ENCODE assay signal across 1 cellular context in the genomic region with DNA sequence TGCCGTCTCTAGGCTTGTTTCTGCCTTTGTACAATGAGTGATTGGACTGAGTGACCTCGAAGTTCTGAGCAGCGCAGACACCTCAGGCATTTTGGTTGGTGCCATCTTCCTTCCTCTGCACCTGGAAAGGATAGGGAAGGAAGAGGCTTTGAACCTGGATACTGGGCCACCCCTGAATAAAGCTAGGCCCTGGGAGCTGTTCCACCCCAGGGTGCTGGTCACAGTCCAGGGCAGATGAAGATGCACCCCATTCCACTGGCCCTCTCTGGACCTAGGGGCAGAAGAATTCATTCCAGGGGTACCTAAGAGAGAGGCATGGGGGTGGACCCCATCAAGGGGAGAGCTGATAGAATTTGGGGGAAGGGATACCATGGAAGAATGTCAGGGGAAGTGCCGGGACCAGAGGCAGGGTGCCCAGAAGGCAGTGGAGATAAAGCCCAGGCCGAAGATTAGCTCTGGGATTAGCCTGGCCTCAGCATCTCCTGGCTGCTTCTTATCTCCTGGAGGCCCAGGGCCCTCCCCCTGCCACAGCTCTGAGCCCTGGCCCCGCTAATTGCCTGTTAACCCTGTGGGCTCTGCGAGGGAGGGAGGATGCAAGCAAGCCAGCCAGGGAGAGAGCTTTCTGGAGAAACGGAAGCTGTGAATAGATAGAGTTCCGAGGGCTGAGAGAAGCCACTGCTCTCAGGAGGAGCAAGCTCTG.
TF ChIP-seq lines count a peak whose summit lies in the region.

No MANE protein-coding gene starts in this region.

TF ChIP-seq in K562, 482 proteins besides CTCF, POLR2A, EP300 and RAD21 (continued from another document and continues in another):
- TF ChIP-seq, protein P1, sequence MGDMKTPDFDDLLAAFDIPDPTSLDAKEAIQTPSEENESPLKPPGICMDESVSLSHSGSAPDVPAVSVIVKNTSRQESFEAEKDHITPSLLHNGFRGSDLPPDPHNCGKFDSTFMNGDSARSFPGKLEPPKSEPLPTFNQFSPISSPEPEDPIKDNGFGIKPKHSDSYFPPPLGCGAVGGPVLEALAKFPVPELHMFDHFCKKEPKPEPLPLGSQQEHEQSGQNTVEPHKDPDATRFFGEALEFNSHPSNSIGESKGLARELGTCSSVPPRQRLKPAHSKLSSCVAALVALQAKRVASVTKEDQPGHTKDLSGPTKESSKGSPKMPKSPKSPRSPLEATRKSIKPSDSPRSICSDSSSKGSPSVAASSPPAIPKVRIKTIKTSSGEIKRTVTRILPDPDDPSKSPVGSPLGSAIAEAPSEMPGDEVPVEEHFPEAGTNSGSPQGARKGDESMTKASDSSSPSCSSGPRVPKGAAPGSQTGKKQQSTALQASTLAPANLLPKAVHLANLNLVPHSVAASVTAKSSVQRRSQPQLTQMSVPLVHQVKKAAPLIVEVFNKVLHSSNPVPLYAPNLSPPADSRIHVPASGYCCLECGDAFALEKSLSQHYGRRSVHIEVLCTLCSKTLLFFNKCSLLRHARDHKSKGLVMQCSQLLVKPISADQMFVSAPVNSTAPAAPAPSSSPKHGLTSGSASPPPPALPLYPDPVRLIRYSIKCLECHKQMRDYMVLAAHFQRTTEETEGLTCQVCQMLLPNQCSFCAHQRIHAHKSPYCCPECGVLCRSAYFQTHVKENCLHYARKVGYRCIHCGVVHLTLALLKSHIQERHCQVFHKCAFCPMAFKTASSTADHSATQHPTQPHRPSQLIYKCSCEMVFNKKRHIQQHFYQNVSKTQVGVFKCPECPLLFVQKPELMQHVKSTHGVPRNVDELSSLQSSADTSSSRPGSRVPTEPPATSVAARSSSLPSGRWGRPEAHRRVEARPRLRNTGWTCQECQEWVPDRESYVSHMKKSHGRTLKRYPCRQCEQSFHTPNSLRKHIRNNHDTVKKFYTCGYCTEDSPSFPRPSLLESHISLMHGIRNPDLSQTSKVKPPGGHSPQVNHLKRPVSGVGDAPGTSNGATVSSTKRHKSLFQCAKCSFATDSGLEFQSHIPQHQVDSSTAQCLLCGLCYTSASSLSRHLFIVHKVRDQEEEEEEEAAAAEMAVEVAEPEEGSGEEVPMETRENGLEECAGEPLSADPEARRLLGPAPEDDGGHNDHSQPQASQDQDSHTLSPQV (IDR thresholded peaks at IDR 0.05), result peak; percentile 70
- TF ChIP-seq ZFP30 (CRISPR knock-in tag; IDR thresholded peaks at IDR 0.05; ENCODE audit: borderline replicate concordance), result no peak
- TF ChIP-seq MED1 (CRISPR knock-in tag; IDR thresholded peaks at IDR 0.05; ENCODE audit: borderline replicate concordance), result no peak
- TF ChIP-seq ZKSCAN3 (CRISPR knock-in tag; IDR thresholded peaks at IDR 0.05), result no peak
- TF ChIP-seq NFE2 (IDR thresholded peaks at IDR 0.05; ENCODE audit: low read depth), result peak; percentile 38; the same call in 1 of the 2 replicates
- 0 out of 2 replicates have a peak, but pooled peaks have one; percentile 10 for TF ChIP-seq ZNF239 (CRISPR knock-in tag; IDR thresholded peaks at IDR 0.05)
- TF ChIP-seq ELF4 (CRISPR knock-in tag; IDR thresholded peaks at IDR 0.05), result no peak
- TF ChIP-seq, protein P2, sequence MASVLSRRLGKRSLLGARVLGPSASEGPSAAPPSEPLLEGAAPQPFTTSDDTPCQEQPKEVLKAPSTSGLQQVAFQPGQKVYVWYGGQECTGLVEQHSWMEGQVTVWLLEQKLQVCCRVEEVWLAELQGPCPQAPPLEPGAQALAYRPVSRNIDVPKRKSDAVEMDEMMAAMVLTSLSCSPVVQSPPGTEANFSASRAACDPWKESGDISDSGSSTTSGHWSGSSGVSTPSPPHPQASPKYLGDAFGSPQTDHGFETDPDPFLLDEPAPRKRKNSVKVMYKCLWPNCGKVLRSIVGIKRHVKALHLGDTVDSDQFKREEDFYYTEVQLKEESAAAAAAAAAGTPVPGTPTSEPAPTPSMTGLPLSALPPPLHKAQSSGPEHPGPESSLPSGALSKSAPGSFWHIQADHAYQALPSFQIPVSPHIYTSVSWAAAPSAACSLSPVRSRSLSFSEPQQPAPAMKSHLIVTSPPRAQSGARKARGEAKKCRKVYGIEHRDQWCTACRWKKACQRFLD (CRISPR knock-in tag; IDR thresholded peaks at IDR 0.05), result peak; percentile 81
- peak; percentile 99 for TF ChIP-seq HMGN3 (IDR thresholded peaks at IDR 0.05; ENCODE audit: borderline replicate concordance, extremely low read depth, insufficient read length, low read depth, low read length)
- peak; percentile 74; the same call in 1 of the 2 replicates for TF ChIP-seq GATA2 (CRISPR knock-in tag; IDR thresholded peaks at IDR 0.05)
- TF ChIP-seq TEAD4 (IDR thresholded peaks at IDR 0.05; ENCODE audit: low read length), result peak; percentile 94
- TF ChIP-seq TEAD4 (CRISPR knock-in tag; IDR thresholded peaks at IDR 0.05; ENCODE audit: borderline replicate concordance), result no peak
- TF ChIP-seq SUPT5H (IDR thresholded peaks at IDR 0.05), result no peak
- peak; percentile 57; the same call in 1 of the 2 replicates for TF ChIP-seq ETV5 (CRISPR knock-in tag; IDR thresholded peaks at IDR 0.05; ENCODE audit: low read depth)
- peak; percentile 58; the same call in 1 of the 2 replicates for TF ChIP-seq ZKSCAN8 (CRISPR knock-in tag; IDR thresholded peaks at IDR 0.05)
- TF ChIP-seq ZNF644 (tag; IDR thresholded peaks at IDR 0.05; ENCODE audit: low read depth), result 0 out of 2 replicates have a peak, but pooled peaks have one; percentile 63
- peak; percentile 80 for TF ChIP-seq NFIC (IDR thresholded peaks at IDR 0.05)
- peak in 1 of 2 experiments; percentile 51; a peak in 2 of 4 replicates for TF ChIP-seq TEAD1 (CRISPR knock-in tag; IDR thresholded peaks at IDR 0.05)
- peak; percentile 89 for TF ChIP-seq TAL1 (IDR thresholded peaks at IDR 0.05)
- peak; percentile 91 for TF ChIP-seq CBFA2T2 (conservative IDR thresholded peaks at IDR 0.05)
- 0 out of 2 replicates have a peak, but pooled peaks have one; percentile 29 for TF ChIP-seq ZNF431 (CRISPR knock-in tag; IDR thresholded peaks at IDR 0.05)
- TF ChIP-seq DPF2 (IDR thresholded peaks at IDR 0.05), result peak; percentile 95
- peak; percentile 60 to 69; a peak in 2 of 4 replicates for TF ChIP-seq HDAC1 (IDR thresholded peaks at IDR 0.05)
- TF ChIP-seq, protein P3, sequence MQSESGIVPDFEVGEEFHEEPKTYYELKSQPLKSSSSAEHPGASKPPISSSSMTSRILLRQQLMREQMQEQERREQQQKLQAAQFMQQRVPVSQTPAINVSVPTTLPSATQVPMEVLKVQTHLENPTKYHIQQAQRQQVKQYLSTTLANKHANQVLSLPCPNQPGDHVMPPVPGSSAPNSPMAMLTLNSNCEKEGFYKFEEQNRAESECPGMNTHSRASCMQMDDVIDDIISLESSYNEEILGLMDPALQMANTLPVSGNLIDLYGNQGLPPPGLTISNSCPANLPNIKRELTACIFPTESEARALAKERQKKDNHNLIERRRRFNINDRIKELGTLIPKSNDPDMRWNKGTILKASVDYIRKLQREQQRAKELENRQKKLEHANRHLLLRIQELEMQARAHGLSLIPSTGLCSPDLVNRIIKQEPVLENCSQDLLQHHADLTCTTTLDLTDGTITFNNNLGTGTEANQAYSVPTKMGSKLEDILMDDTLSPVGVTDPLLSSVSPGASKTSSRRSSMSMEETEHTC (IDR thresholded peaks at IDR 0.05), result 0 out of 2 replicates have a peak, but pooled peaks have one; percentile 35
- TF ChIP-seq, protein P4, sequence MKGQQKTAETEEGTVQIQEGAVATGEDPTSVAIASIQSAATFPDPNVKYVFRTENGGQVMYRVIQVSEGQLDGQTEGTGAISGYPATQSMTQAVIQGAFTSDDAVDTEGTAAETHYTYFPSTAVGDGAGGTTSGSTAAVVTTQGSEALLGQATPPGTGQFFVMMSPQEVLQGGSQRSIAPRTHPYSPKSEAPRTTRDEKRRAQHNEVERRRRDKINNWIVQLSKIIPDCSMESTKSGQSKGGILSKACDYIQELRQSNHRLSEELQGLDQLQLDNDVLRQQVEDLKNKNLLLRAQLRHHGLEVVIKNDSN (CRISPR knock-in tag; IDR thresholded peaks at IDR 0.05), result no peak
- TF ChIP-seq ZNF589 (CRISPR knock-in tag; IDR thresholded peaks at IDR 0.05; ENCODE audit: low read depth), result peak; percentile 74; the same call in 1 of the 2 replicates
- 0 out of 4 replicates have a peak, but pooled peaks of 1 of the 2 experiments have one; percentile 49 for TF ChIP-seq ETV6 (IDR thresholded peaks at IDR 0.05; ENCODE audit: borderline replicate concordance in 1 of 2, low read depth in 2 of 2, low read length in 1 of 2)
- no peak for TF ChIP-seq ETV6 (CRISPR knock-in tag; IDR thresholded peaks at IDR 0.05; ENCODE audit: borderline replicate concordance)
- TF ChIP-seq RHOXF2B (CRISPR knock-in tag; conservative IDR thresholded peaks at IDR 0.05), result no peak
- TF ChIP-seq, protein P5, sequence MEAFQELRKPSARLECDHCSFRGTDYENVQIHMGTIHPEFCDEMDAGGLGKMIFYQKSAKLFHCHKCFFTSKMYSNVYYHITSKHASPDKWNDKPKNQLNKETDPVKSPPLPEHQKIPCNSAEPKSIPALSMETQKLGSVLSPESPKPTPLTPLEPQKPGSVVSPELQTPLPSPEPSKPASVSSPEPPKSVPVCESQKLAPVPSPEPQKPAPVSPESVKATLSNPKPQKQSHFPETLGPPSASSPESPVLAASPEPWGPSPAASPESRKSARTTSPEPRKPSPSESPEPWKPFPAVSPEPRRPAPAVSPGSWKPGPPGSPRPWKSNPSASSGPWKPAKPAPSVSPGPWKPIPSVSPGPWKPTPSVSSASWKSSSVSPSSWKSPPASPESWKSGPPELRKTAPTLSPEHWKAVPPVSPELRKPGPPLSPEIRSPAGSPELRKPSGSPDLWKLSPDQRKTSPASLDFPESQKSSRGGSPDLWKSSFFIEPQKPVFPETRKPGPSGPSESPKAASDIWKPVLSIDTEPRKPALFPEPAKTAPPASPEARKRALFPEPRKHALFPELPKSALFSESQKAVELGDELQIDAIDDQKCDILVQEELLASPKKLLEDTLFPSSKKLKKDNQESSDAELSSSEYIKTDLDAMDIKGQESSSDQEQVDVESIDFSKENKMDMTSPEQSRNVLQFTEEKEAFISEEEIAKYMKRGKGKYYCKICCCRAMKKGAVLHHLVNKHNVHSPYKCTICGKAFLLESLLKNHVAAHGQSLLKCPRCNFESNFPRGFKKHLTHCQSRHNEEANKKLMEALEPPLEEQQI (IDR thresholded peaks at IDR 0.05), result no peak
- TF ChIP-seq PCBP1 (IDR thresholded peaks at IDR 0.05; ENCODE audit: low read depth, low read length, poor library complexity, severe bottlenecking), result no peak
- no peak for TF ChIP-seq BMI1 (IDR thresholded peaks at IDR 0.05; ENCODE audit: low read length)
- TF ChIP-seq, protein P6, sequence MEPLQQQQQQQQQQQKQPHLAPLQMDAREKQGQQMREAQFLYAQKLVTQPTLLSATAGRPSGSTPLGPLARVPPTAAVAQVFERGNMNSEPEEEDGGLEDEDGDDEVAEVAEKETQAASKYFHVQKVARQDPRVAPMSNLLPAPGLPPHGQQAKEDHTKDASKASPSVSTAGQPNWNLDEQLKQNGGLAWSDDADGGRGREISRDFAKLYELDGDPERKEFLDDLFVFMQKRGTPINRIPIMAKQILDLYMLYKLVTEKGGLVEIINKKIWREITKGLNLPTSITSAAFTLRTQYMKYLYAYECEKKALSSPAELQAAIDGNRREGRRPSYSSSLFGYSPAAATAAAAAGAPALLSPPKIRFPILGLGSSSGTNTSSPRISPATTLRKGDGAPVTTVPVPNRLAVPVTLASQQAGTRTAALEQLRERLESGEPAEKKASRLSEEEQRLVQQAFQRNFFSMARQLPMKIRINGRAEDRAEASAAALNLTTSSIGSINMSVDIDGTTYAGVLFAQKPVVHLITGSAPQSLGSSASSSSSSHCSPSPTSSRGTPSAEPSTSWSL (CRISPR knock-in tag; IDR thresholded peaks at IDR 0.05; ENCODE audit: borderline replicate concordance), result no peak
- TF ChIP-seq GABPB2 (CRISPR knock-in tag; conservative IDR thresholded peaks at IDR 0.05), result no peak
- no peak for TF ChIP-seq ZNF133 (CRISPR knock-in tag; IDR thresholded peaks at IDR 0.05)
- no peak for TF ChIP-seq DIDO1 (tag; IDR thresholded peaks at IDR 0.05; ENCODE audit: low read depth)
- TF ChIP-seq HNRNPK (IDR thresholded peaks at IDR 0.05; ENCODE audit: low read depth, low read length, poor library complexity, severe bottlenecking), result no peak
- no peak for TF ChIP-seq RBM22 (IDR thresholded peaks at IDR 0.05; ENCODE audit: low read depth, low read length, poor library complexity, severe bottlenecking)
- no peak for TF ChIP-seq RBM17 (IDR thresholded peaks at IDR 0.05; ENCODE audit: borderline replicate concordance, low read depth, low read length)
- TF ChIP-seq, protein P7, sequence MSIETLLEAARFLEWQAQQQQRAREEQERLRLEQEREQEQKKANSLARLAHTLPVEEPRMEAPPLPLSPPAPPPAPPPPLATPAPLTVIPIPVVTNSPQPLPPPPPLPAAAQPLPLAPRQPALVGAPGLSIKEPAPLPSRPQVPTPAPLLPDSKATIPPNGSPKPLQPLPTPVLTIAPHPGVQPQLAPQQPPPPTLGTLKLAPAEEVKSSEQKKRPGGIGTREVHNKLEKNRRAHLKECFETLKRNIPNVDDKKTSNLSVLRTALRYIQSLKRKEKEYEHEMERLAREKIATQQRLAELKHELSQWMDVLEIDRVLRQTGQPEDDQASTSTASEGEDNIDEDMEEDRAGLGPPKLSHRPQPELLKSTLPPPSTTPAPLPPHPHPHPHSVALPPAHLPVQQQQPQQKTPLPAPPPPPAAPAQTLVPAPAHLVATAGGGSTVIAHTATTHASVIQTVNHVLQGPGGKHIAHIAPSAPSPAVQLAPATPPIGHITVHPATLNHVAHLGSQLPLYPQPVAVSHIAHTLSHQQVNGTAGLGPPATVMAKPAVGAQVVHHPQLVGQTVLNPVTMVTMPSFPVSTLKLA (conservative IDR thresholded peaks at IDR 0.05), result peak in 1 of 2 experiments; percentile 54; a peak in 1 of 4 replicates
- no peak for TF ChIP-seq ZNF584 (CRISPR knock-in tag; IDR thresholded peaks at IDR 0.05; ENCODE audit: low read depth)
- peak; percentile 12; the same call in 1 of the 2 replicates for TF ChIP-seq CREB1 (IDR thresholded peaks at IDR 0.05)
- no peak for TF ChIP-seq CREB1 (CRISPR knock-in tag; IDR thresholded peaks at IDR 0.05)
- TF ChIP-seq FOXA3 (CRISPR knock-in tag; conservative IDR thresholded peaks at IDR 0.05 in 1 of 2, IDR thresholded peaks at IDR 0.05 in 1 of 2), result no peak
- TF ChIP-seq PHF20 (IDR thresholded peaks at IDR 0.05; ENCODE audit: partially characterized antibody), result no peak
- TF ChIP-seq CXXC5 (CRISPR knock-in tag; IDR thresholded peaks at IDR 0.05), result peak; percentile 74
- TF ChIP-seq CBX1 (IDR thresholded peaks at IDR 0.05; ENCODE audit: low read depth), result no peak
- TF ChIP-seq TRIM24 (IDR thresholded peaks at IDR 0.05), result peak in 1 of 2 experiments; percentile 41; a peak in 2 of 4 replicates
- TF ChIP-seq, protein P8, sequence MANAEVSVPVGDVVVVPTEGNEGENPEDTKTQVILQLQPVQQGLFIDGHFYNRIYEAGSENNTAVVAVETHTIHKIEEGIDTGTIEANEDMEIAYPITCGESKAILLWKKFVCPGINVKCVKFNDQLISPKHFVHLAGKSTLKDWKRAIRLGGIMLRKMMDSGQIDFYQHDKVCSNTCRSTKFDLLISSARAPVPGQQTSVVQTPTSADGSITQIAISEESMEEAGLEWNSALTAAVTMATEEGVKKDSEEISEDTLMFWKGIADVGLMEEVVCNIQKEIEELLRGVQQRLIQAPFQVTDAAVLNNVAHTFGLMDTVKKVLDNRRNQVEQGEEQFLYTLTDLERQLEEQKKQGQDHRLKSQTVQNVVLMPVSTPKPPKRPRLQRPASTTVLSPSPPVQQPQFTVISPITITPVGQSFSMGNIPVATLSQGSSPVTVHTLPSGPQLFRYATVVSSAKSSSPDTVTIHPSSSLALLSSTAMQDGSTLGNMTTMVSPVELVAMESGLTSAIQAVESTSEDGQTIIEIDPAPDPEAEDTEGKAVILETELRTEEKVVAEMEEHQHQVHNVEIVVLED (CRISPR knock-in tag; IDR thresholded peaks at IDR 0.05), result no peak
- TF ChIP-seq KDM1A (IDR thresholded peaks at IDR 0.05), result peak; percentile 83 to 91
- TF ChIP-seq ELF2 (CRISPR knock-in tag; IDR thresholded peaks at IDR 0.05), result no peak
- peak; percentile 72 for TF ChIP-seq FOXM1 (IDR thresholded peaks at IDR 0.05; ENCODE audit: low read depth)
- no peak for TF ChIP-seq FOXM1 (CRISPR knock-in tag; IDR thresholded peaks at IDR 0.05; ENCODE audit: low read depth)
